Comparison of ENCODE assay signal across 8 cellular contexts in the genomic region with DNA sequence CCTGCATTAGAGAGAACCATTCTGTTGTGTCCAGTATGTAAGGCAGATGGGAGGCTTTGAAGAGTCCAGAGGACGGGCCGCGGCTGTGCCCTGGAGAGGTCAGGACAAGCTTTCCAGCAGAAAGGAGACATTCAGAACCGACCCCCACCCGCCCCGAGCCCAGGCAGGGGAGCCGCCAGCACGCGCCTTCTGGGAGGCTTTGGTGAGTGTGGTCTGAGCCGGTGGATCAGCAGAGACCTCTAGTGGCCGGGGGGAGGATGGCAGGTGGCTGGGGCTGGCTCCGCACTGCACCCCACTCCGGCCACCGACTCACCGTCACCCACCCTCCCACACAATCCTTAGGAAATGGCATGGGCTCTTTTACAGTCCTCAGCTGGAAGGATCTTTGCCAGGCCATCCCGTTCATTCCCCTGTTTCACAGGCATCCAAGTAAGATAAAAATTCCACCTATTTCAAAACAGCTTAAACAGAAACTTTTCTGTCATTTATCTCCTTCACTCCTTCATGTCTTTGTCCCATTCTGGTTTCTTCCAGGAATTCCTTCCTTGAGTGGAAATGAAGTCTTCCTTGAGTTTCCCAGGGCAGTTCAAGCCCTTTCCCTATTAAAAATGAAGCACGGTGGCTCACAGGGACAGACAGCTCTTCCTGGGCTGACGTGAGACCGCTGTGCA.
A peak's percentile ranks its signal among the peaks of the same experiment; 100 is the strongest.
DNase-seq lines count a peak whose midpoint lies in the region; ATAC-seq and TF ChIP-seq lines count a peak whose summit lies in the region.

No MANE protein-coding gene starts in this region.

- peak; percentile 76 to 78 for ATAC-seq in CD4-positive, CD25-positive, alpha-beta regulatory T cell (ENCODE audit: low read depth in 2 of 2)
- ATAC-seq in GM19463 (IDR thresholded peaks at IDR 0.05; ENCODE audit: unreplicated experiment) (peak; percentile 98), Right ventricle myocardium inferior (peak; percentile 90), psoas muscle (peak; percentile 74 to 85 (median 81)), aorta (ENCODE audit: low FRiP score) (peak; percentile 92)

- DNase-seq in CD4-positive, CD25-positive, alpha-beta regulatory T cell: peak; percentile 30 to 48 (median 36)
- DNase-seq in HPDE6-E6E7 (ENCODE audit: extremely low spot score) (peak; percentile 71), SKM-1 treated with dmso at 0.1 percent for 144 hours (lab: John Stamatoyannopoulos, UW; ENCODE audit: unreplicated experiment) (peak; percentile 50), Right ventricle myocardium inferior (ENCODE audit: missing footprints) (peak; percentile 80), psoas muscle (peak; percentile 79 to 92), aorta (peak; percentile 79 to 93)
- DNase-seq in activated naive CD4-positive, alpha-beta T cell treated with anti-CD3 and anti-CD28 coated beads, Interleukin-2, amount 50 U/mL, for 16 hours: peak; percentile 68

- no peak overlapping the region for H3K27ac Mint-ChIP-seq in CD4-positive, CD25-positive, alpha-beta regulatory T cell

- H3K4me3 ChIP-seq in CD4-positive, CD25-positive, alpha-beta regulatory T cell (ENCODE audit: low read depth, low read length): no peak overlapping the region
- peak overlapping the region; percentile 39 for H3K4me3 ChIP-seq in psoas muscle
- no peak overlapping the region for H3K4me3 ChIP-seq in aorta (ENCODE audit: low read length in 2 of 2)

- H3K9me3 ChIP-seq in CD4-positive, CD25-positive, alpha-beta regulatory T cell (ENCODE audit: control insufficient read depth in 2 of 2, low read length in 2 of 2): no peaks in the 10 kb centered on the region
- H3K9me3 ChIP-seq in psoas muscle (no peaks in the 10 kb centered on the region), aorta (ENCODE audit: control insufficient read depth, low read length) (no peaks in the 10 kb centered on the region)

- H3K27me3 ChIP-seq in CD4-positive, CD25-positive, alpha-beta regulatory T cell (ENCODE audit: control insufficient read depth, insufficient read depth, low read length): peaks cover 3% of the 10 kb centered on the region
- H3K27me3 ChIP-seq in psoas muscle (ENCODE audit: insufficient read depth in 3 of 3, low read length in 2 of 3): no peaks in the 10 kb centered on the region
- H3K27me3 ChIP-seq in aorta (ENCODE audit: control insufficient read depth in 1 of 2, insufficient read depth in 2 of 2, low read length in 1 of 2): no peaks in the 10 kb centered on the region

- peaks cover 0 to 2% (median 0%) of the 10 kb centered on the region in 7 donors for H3K9me3 Mint-ChIP-seq in CD4-positive, CD25-positive, alpha-beta regulatory T cell

- H3K36me3 Mint-ChIP-seq in CD4-positive, CD25-positive, alpha-beta regulatory T cell: no peaks in the 10 kb centered on the region

- peaks cover 0 to 9% (median 2%) of the 10 kb centered on the region in 4 donors for H3K4me1 Mint-ChIP-seq in CD4-positive, CD25-positive, alpha-beta regulatory T cell

- H3K4me3 Mint-ChIP-seq in CD4-positive, CD25-positive, alpha-beta regulatory T cell: peak overlapping the region in 2 of 4 donors; percentile 33 to 75

- intact Hi-C loops in Right ventricle myocardium inferior (cut with DNase I): loop anchor here (1.0 to 10.0 kb wide), 4 partner anchors 57 to 450 kb away; a partner anchor contains a TSS
- intact Hi-C loops in psoas muscle (cut with DNase I): loop anchor here (2.0 to 5.0 kb wide), 7 partner anchors 26 to 240 kb away; a partner anchor contains a TSS
- intact Hi-C loops in aorta (cut with DNase I): loop anchor here (1.0 to 5.0 kb wide), 3 partner anchors 58 to 243 kb away; a partner anchor contains a TSS

- H3K27ac ChIP-seq in CD4-positive, CD25-positive, alpha-beta regulatory T cell (ENCODE audit: insufficient read depth, low read length, poor library complexity, severe bottlenecking): no peak overlapping the region
- H3K27ac ChIP-seq in psoas muscle: peak overlapping the region; percentile 92
- no peak overlapping the region for H3K27ac ChIP-seq in aorta (ENCODE audit: low read depth in 1 of 2, low read length in 2 of 2)

- 14 to 17% (median 14%) methylated on average over 19 of the region's 19 CpGs for WGBS in psoas muscle, 3 donors
- WGBS in aorta, 2 donors: 15 to 16% methylated on average over 19 of the region's 19 CpGs

- H3K4me1 ChIP-seq in CD4-positive, CD25-positive, alpha-beta regulatory T cell (ENCODE audit: control insufficient read depth, insufficient read depth, low read length, poor library complexity, severe bottlenecking): peaks cover 6% of the 10 kb centered on the region
- peaks cover 64% of the 10 kb centered on the region for H3K4me1 ChIP-seq in psoas muscle
- H3K4me1 ChIP-seq in aorta (ENCODE audit: control insufficient read depth in 1 of 2, insufficient read depth in 2 of 2, low read length in 2 of 2): no peaks in the 10 kb centered on the region

- no peaks in the 10 kb centered on the region for H3K36me3 ChIP-seq in CD4-positive, CD25-positive, alpha-beta regulatory T cell (ENCODE audit: control insufficient read depth, insufficient read depth, low read length)
- H3K36me3 ChIP-seq in psoas muscle (ENCODE audit: insufficient read depth in 1 of 2, low read depth in 1 of 2): no peaks in the 10 kb centered on the region
- H3K36me3 ChIP-seq in aorta (ENCODE audit: control insufficient read depth in 1 of 2, insufficient read depth in 2 of 2, low read length in 1 of 2): no peaks in the 10 kb centered on the region

- peaks cover 54% of the 10 kb centered on the region for H3K27me3 Mint-ChIP-seq in CD4-positive, CD25-positive, alpha-beta regulatory T cell

- TF ChIP-seq CTCF in psoas muscle (IDR thresholded peaks at IDR 0.05): peak; percentile 96

Comparison
In these comparisons a context has a peak if more than half of its experiments do, and no peak if none do; other contexts are left out.
1. DNase-seq: peak in every context shown above with its lines; median percentile 86 in aorta; 86 in psoas muscle; 80 in Right ventricle myocardium inferior; 71 in HPDE6-E6E7; 68 in activated naive CD4-positive, alpha-beta T cell treated with anti-CD3 and anti-CD28 coated beads, Interleukin-2, amount 50 U/mL, for 16 hours; 50 in SKM-1 treated with dmso at 0.1 percent for 144 hours; 36 in CD4-positive, CD25-positive, alpha-beta regulatory T cell.